In the genomic region with DNA sequence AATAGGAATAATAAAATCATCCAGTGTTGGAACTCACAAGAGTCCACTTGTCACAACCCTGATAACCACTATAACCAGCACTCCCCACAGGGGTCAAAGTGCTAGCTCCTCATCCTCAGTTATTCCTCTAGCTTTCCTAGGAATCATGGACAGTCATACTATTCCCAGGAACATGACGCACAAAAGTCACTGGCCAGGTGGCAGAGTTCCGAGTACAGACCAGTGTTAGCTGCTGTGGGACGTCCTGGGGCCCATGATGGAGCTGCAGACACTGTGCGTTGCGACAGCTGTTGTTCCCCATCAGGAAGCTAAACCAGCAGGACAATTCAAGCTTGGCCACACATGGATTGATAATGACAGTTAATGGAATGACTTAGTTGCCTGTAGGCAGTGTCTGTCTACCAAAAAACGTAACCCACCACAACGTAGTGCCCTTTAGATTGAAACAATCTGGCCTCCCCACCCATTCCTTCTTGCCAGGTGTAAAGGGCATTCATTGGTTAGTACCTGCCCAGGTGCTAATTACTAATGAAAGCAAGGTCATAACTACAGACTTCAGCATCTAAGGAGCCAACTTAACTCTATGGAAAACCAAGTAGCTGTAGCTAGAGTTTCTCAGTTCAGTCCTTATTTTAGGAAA, we compare ENCODE assay signal across 11 cellular contexts. TPM values are rescaled to one million over a fixed set of nuclear protein-coding genes. Genes with fewer than 3 reads are reported as not detected.
DNase-seq lines count a peak whose midpoint lies in the region; ATAC-seq, FAIRE-seq and TF ChIP-seq lines count a peak whose summit lies in the region.
"Had no signal": no experiment of that assay in that cellular context is flagged by ENCODE, and none has a peak within 500 bp of the region (broad histone marks: within the 10 kb centered on the region; RNA-seq: fewer than 3 reads in every experiment).

No MANE protein-coding gene starts in this region.

- H3K4me1 Mint-ChIP-seq in activated CD4-positive, alpha-beta memory T cell treated with anti-CD3 and anti-CD28 coated beads for 36 hours (ENCODE audit: low read depth): peaks cover 89% of the 10 kb centered on the region

- H3K27ac ChIP-seq in Peyer's patch: peak overlapping the region; percentile 28 to 91 (median 65)
- H3K27ac ChIP-seq: left lung had no signal

- H3K27me3 Mint-ChIP-seq in activated CD4-positive, alpha-beta memory T cell treated with anti-CD3 and anti-CD28 coated beads for 36 hours: no peaks in the 10 kb centered on the region

- CTCF ChIA-PET in activated CD4-positive, alpha-beta memory T cell treated with anti-CD3 and anti-CD28 coated beads for 36 hours (lab: Charles Lee): interaction anchor here (1.5 kb wide), 1 partner anchor 172 kb away, joined by 4 read pairs; no protein-coding TSS in a partner anchor

- no peaks in the 10 kb centered on the region for H3K9me3 Mint-ChIP-seq in activated CD4-positive, alpha-beta memory T cell treated with anti-CD3 and anti-CD28 coated beads for 36 hours
- H3K9me3 Mint-ChIP-seq: T-helper 1 cell treated with Interleukin-12 subunit alpha and Interleukin-12 subunit beta and Interleukin-4 antibody, amounts not matched to agents 30 μg/mL and 1 μg/mL, for 36 hours had no signal

- no peak for FAIRE-seq in GM12892 (lab: Jason Lieb, UNC)

- H3K4me3 ChIP-seq in Peyer's patch: no peak overlapping the region
- H3K4me3 ChIP-seq: left lung had no signal

- TF ChIP-seq POLR2A in GM12892 (IDR thresholded peaks at IDR 0.05; ENCODE audit: low read depth, low read length) (peak; percentile 37; the same call in 1 of the 2 replicates), Peyer's patch (IDR thresholded peaks at IDR 0.05) (peak; percentile 31 to 77)

- intact Hi-C loops in left cardiac atrium (cut with DNase I): no loop called here
- intact Hi-C loops in activated CD4-positive, alpha-beta memory T cell treated with anti-CD3 and anti-CD28 coated beads for 36 hours (cut with micrococcal nuclease): no loop called here

- peaks cover 0 to 78% (median 36%) of the 10 kb centered on the region in 4 donors for H3K4me1 ChIP-seq in Peyer's patch

- no peaks in the 10 kb centered on the region for H3K9me3 ChIP-seq in Peyer's patch
- H3K9me3 ChIP-seq: left lung, spleen had no signal

- H3K36me3 Mint-ChIP-seq in activated CD4-positive, alpha-beta memory T cell treated with anti-CD3 and anti-CD28 coated beads for 36 hours: peaks cover 34% of the 10 kb centered on the region

- peak; percentile 65 to 67 for ATAC-seq in left cardiac atrium
- no peak for ATAC-seq in GM21786 (IDR thresholded peaks at IDR 0.05; ENCODE audit: unreplicated experiment)
- ATAC-seq: left lung had no signal

- H3K27ac Mint-ChIP-seq in activated CD4-positive, alpha-beta memory T cell treated with anti-CD3 and anti-CD28 coated beads for 36 hours: no peak overlapping the region
- H3K27ac Mint-ChIP-seq: T-helper 1 cell treated with Interleukin-12 subunit alpha and Interleukin-12 subunit beta and Interleukin-4 antibody, amounts not matched to agents 30 μg/mL and 1 μg/mL, for 36 hours had no signal

- DNase-seq in GM12892 (ENCODE audit: insufficient read length): no peak
- peak; percentile 16 to 90 (median 85) for DNase-seq in Peyer's patch
- peak; percentile 72 for DNase-seq in left cardiac atrium
- DNase-seq in retina: peak; percentile 69
- DNase-seq in activated CD4-positive, alpha-beta memory T cell treated with anti-CD3 and anti-CD28 coated beads for 36 hours: no peak
- no peak for DNase-seq in NCI-H1048 (lab: John Stamatoyannopoulos, UW)
- DNase-seq: left lung, NCI-H526 treated with DMSO at 0.1 percent for 48 hours, spleen had no signal

- no peak overlapping the region for H3K4me3 Mint-ChIP-seq in activated CD4-positive, alpha-beta memory T cell treated with anti-CD3 and anti-CD28 coated beads for 36 hours
- H3K4me3 Mint-ChIP-seq: T-helper 1 cell treated with Interleukin-12 subunit alpha and Interleukin-12 subunit beta and Interleukin-4 antibody, amounts not matched to agents 30 μg/mL and 1 μg/mL, for 36 hours had no signal

- no peaks in the 10 kb centered on the region for H3K27me3 ChIP-seq in Peyer's patch
- H3K27me3 ChIP-seq: left lung, spleen had no signal

- TF ChIP-seq CTCF in Peyer's patch (IDR thresholded peaks at IDR 0.05): peak in 2 of 6 experiments; percentile 10 to 20

- POLR2A ChIA-PET in activated CD4-positive, alpha-beta memory T cell treated with anti-CD3 and anti-CD28 coated beads for 36 hours (lab: Charles Lee): interaction anchor here (1.2 to 1.4 kb wide), 2 partner anchors 9 to 17 kb away, joined by 3 to 6 read pairs; a partner anchor contains a TSS

- H3K36me3 ChIP-seq in Peyer's patch: no peaks in the 10 kb centered on the region
- H3K36me3 ChIP-seq: left lung had no signal

RNA-seq across cellular contexts. Expression of a gene that starts 17.4 kb away (rescaled TPM):
- polyA plus RNA-seq in GM12892 (2012; ENCODE audit: missing spikeins): 137 TPM
- total RNA-seq in Peyer's patch: 100 to 1,000 TPM; 201 to 515 (median 470) TPM
- 100 to 1,000 TPM; 140 to 217 TPM for total RNA-seq in left cardiac atrium
- 100 to 1,000 TPM; 255 to 256 TPM for total RNA-seq in activated CD4-positive, alpha-beta memory T cell treated with anti-CD3 and anti-CD28 coated beads for 36 hours

Comparison
In these comparisons a context has a peak if more than half of its experiments do, and no peak if none do; other contexts are left out.
1. DNase-seq: peak in Peyer's patch (3 of 3), left cardiac atrium (single experiment) and retina (single experiment); none in GM12892 (single experiment), activated CD4-positive, alpha-beta memory T cell treated with anti-CD3 and anti-CD28 coated beads for 36 hours (single experiment) and NCI-H1048 (single experiment).